Comparison of ENCODE assay signal across 10 cellular contexts in genomic region chr3:105938101-105938500, GRCh38.
A peak's percentile ranks its signal among the peaks of the same experiment; 100 is the strongest.
DNase-seq lines count a peak whose midpoint lies in the region; ATAC-seq lines count a peak whose summit lies in the region.
"Had no signal": no experiment of that assay in that cellular context is flagged by ENCODE, and none has a peak within 500 bp of the region (broad histone marks: within the 10 kb centered on the region; RNA-seq: fewer than 3 reads in every experiment).

No MANE protein-coding gene starts in this region.

- no peak overlapping the region for H3K27ac ChIP-seq in muscle layer of colon (ENCODE audit: low read depth, low read length)

- H3K9ac ChIP-seq in muscle layer of colon (ENCODE audit: low read length): no peak overlapping the region

- H3K4me1 ChIP-seq in muscle layer of colon (ENCODE audit: insufficient read depth, low read length): peaks cover 14% of the 10 kb centered on the region

- H3K9me3 ChIP-seq in muscle layer of colon (ENCODE audit: low read length): no peaks in the 10 kb centered on the region

- DNase-seq in AG08396 (ENCODE audit: low spot score) (peak; percentile 46), NCI-H524 (lab: John Stamatoyannopoulos, UW) (peak; percentile 91 to 98), epidermal melanocyte (ENCODE audit: insufficient read length, low spot score) (peak; percentile 37), germinal center (ENCODE audit: low spot score) (no peak)
- no peak for DNase-seq in activated naive CD4-positive, alpha-beta T cell (lab: John Stamatoyannopoulos, UW)
- DNase-seq: activated naive CD4-positive, alpha-beta T cell treated with anti-CD3 and anti-CD28 coated beads, Interleukin-2, amount 50 U/mL, for 16 hours; CD4-positive, CD25-positive, alpha-beta regulatory T cell had no signal

- ATAC-seq in GM19455 (IDR thresholded peaks at IDR 0.05; ENCODE audit: unreplicated experiment): no peak
- ATAC-seq in HG02642 (IDR thresholded peaks at IDR 0.05; ENCODE audit: poor library complexity, unreplicated experiment): no peak

- H3K4me3 ChIP-seq in muscle layer of colon (ENCODE audit: low read depth in 1 of 2, low read length in 2 of 2): peak overlapping the region; percentile 11 to 24

- H3K36me3 ChIP-seq in muscle layer of colon (ENCODE audit: insufficient read depth, low read length): no peaks in the 10 kb centered on the region

- no peaks in the 10 kb centered on the region for H3K27me3 ChIP-seq in muscle layer of colon (ENCODE audit: control insufficient read depth in 1 of 2, insufficient read depth in 2 of 2, low read length in 2 of 2)

Comparison
In these comparisons a context has a peak if more than half of its experiments do, and no peak if none do; other contexts are left out.
1. DNase-seq: peak in AG08396 (single experiment), NCI-H524 (2 of 2) and epidermal melanocyte (single experiment); none in activated naive CD4-positive, alpha-beta T cell (0 of 4) and germinal center (single experiment).